Comparison of ENCODE assay signal across 10 cellular contexts in the genomic region with DNA sequence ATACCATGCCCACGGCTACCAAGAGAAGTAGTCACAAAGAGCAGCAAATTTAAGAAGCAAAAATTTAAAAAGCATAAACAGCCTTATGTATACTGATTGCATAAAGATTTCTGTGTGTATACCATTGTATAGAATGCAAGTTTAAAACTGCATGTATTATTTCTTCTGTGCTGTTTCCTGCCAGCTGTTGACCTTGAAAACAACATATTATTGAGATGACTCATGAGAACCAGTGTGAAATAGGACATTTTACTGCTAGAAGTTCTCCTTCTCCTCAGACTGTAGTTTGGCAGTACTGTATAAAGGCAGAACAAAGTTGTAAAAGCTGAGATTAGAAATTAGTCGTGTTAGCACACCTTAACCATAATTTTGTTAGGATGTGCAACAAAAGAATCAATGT. TPM values are rescaled to one million over a fixed set of nuclear protein-coding genes. Genes with fewer than 3 reads are reported as not detected.
DNase-seq lines count a peak whose midpoint lies in the region; ATAC-seq and TF ChIP-seq lines count a peak whose summit lies in the region.
"Had no signal": no experiment of that assay in that cellular context is flagged by ENCODE, and none has a peak within 500 bp of the region (broad histone marks: within the 10 kb centered on the region; RNA-seq: fewer than 3 reads in every experiment).

No MANE protein-coding gene starts in this region.

- no peak for TF ChIP-seq CTCF in RWPE2 (IDR thresholded peaks at IDR 0.05; ENCODE audit: poor library complexity, severe bottlenecking)
- no peak for TF ChIP-seq CTCF in osteoblast (IDR thresholded peaks at IDR 0.05; ENCODE audit: extremely low read depth, low read depth, low read length)

- H3K27ac ChIP-seq in RWPE2 (ENCODE audit: poor library complexity, severe bottlenecking): peak overlapping the region; percentile 92
- H3K27ac ChIP-seq in osteoblast (ENCODE audit: low read depth, low read length): peak overlapping the region; percentile 80

- H4K20me1 ChIP-seq in osteoblast (ENCODE audit: insufficient read depth, low read length): no peaks in the 10 kb centered on the region

- no peak overlapping the region for H3K4me3 ChIP-seq in RWPE2 (ENCODE audit: severe bottlenecking)
- H3K4me3 ChIP-seq in osteoblast (ENCODE audit: insufficient read depth, low read length): no peak overlapping the region
- H3K4me3 ChIP-seq: transverse colon had no signal

- H3K9me3 ChIP-seq in RWPE2 (ENCODE audit: severe bottlenecking) (no peaks in the 10 kb centered on the region), osteoblast (ENCODE audit: low read depth, low read length) (no peaks in the 10 kb centered on the region)
- H3K9me3 ChIP-seq: transverse colon had no signal

- H3K27me3 ChIP-seq in RWPE2 (ENCODE audit: insufficient read depth, poor library complexity, severe bottlenecking) (no peaks in the 10 kb centered on the region), osteoblast (ENCODE audit: insufficient read depth, low read length) (no peaks in the 10 kb centered on the region)
- H3K27me3 ChIP-seq: transverse colon had no signal

- H3K4me2 ChIP-seq in osteoblast (ENCODE audit: insufficient read depth, low read length): peak overlapping the region; percentile 5

- H3K4me1 ChIP-seq in RWPE2 (ENCODE audit: insufficient read depth, poor library complexity, severe bottlenecking) (peaks cover 34% of the 10 kb centered on the region), osteoblast (ENCODE audit: insufficient read depth, low read length) (peaks cover 25% of the 10 kb centered on the region)

- H2AFZ ChIP-seq in osteoblast (ENCODE audit: low read length): no peak overlapping the region

- H3K36me3 ChIP-seq in RWPE2 (ENCODE audit: low read depth) (no peaks in the 10 kb centered on the region), osteoblast (ENCODE audit: insufficient read depth, low read length) (no peaks in the 10 kb centered on the region)
- H3K36me3 ChIP-seq: transverse colon had no signal

- no peaks in the 10 kb centered on the region for H3K79me2 ChIP-seq in osteoblast (ENCODE audit: insufficient read depth, low read length)

- ATAC-seq in RWPE2 (ENCODE audit: low read depth) (peak; percentile 60), GM21723 (IDR thresholded peaks at IDR 0.05; ENCODE audit: unreplicated experiment) (no peak)

- DNase-seq in EL (peak; percentile 80), RWPE2 (ENCODE audit: low spot score) (no peak), fibroblast of gingiva (ENCODE audit: low read depth) (peak; percentile 69), osteoblast (ENCODE audit: insufficient read length, low spot score, missing footprints) (peak; percentile 78), NCI-H2029 treated with DMSO at 0.1 percent for 48 hours (lab: John Stamatoyannopoulos, UW) (no peak), Ammon's horn (ENCODE audit: low spot score) (no peak), OCI-M1 (lab: John Stamatoyannopoulos, UW) (no peak)
- DNase-seq: GDM1, transverse colon had no signal

RNA-seq across cellular contexts. Expression of a gene that starts 42.3 kb away (rescaled TPM):
- total RNA-seq in osteoblast: 59.8 and 60.8 TPM in 2 replicates

Comparison
In these comparisons a context has a peak if more than half of its experiments do, and no peak if none do; other contexts are left out.
1. DNase-seq: peak in EL (single experiment), fibroblast of gingiva (single experiment) and osteoblast (single experiment); none in RWPE2 (single experiment), NCI-H2029 treated with DMSO at 0.1 percent for 48 hours (single experiment), Ammon's horn (single experiment) and OCI-M1 (single experiment).